In genomic region chr3:33716227-33716626, GRCh38 we compare ENCODE assay signal across 12 cellular contexts. TPM values are rescaled to one million over a fixed set of nuclear protein-coding genes. Genes with fewer than 3 reads are reported as not detected.
A peak's percentile ranks its signal among the peaks of the same experiment; 100 is the strongest.
DNase-seq lines count a peak whose midpoint lies in the region; ATAC-seq and TF ChIP-seq lines count a peak whose summit lies in the region.
"Had no signal": no experiment of that assay in that cellular context is flagged by ENCODE, and none has a peak within 500 bp of the region (broad histone marks: within the 10 kb centered on the region; RNA-seq: fewer than 3 reads in every experiment).

No MANE protein-coding gene starts in this region.

- H2BK120ac ChIP-seq in mesenchymal stem cell (ENCODE audit: low read depth, low read length): no peak overlapping the region

- POLR2A ChIA-PET in activated CD4-positive, alpha-beta memory T cell treated with anti-CD3 and anti-CD28 coated beads, Interleukin-2, amount 10 ng/mL, durations not matched to agents 7 days and 5 days (lab: Charles Lee): interaction anchor here (0.7 kb wide), 1 partner anchor 82 kb away, joined by 3 read pairs; the partner anchor contains the start of gene PDCD6IP

- no peak overlapping the region for H2BK12ac ChIP-seq in mesenchymal stem cell (ENCODE audit: low read length in 2 of 2)

- H3K4ac ChIP-seq in mesenchymal stem cell (ENCODE audit: low read depth in 1 of 2, low read length in 2 of 2): peak overlapping the region in 1 of 2 experiments; percentile 49

- no peak for ATAC-seq in HG02642 (IDR thresholded peaks at IDR 0.05; ENCODE audit: poor library complexity, unreplicated experiment)

- TF ChIP-seq CTCF in AG10803 (conservative IDR thresholded peaks at IDR 0.05; ENCODE audit: low read length) (no peak), cardiac fibroblast (IDR thresholded peaks at IDR 0.05; ENCODE audit: low read depth, low read length) (no peak)

- H3K23ac ChIP-seq in mesenchymal stem cell (ENCODE audit: low read length in 2 of 2): peak overlapping the region in 1 of 2 experiments; percentile 83

- peaks cover 2% of the 10 kb centered on the region for H3K9me3 Mint-ChIP-seq in activated CD4-positive, alpha-beta memory T cell treated with anti-CD3 and anti-CD28 coated beads, Interleukin-2, amount 10 ng/mL, durations not matched to agents 7 days and 5 days
- H3K9me3 Mint-ChIP-seq: dendritic cell treated with granulocyte-macrophage colony-stimulating factor and Interleukin-4, amounts not matched to agents 40 ng/mL and 50 ng/mL, for 4 days had no signal

- CTCF ChIA-PET in activated CD4-positive, alpha-beta memory T cell treated with anti-CD3 and anti-CD28 coated beads, Interleukin-2, amount 10 ng/mL, durations not matched to agents 7 days and 5 days (lab: Charles Lee): interaction anchor here (0.6 to 2.5 kb wide), 7 partner anchors 60 to 585 kb away, joined by 3 to 6 read pairs (median 3); no protein-coding TSS in a partner anchor

- H3K27ac ChIP-seq in HUES6 (ENCODE audit: low read depth, low read length) (no peak overlapping the region), mesenchymal stem cell (ENCODE audit: low read length, poor library complexity, severe bottlenecking) (no peak overlapping the region)

- no peak overlapping the region for H2BK5ac ChIP-seq in mesenchymal stem cell (ENCODE audit: low read depth, low read length, poor library complexity, severe bottlenecking)

- no peaks in the 10 kb centered on the region for H3K27me3 Mint-ChIP-seq in activated CD4-positive, alpha-beta memory T cell treated with anti-CD3 and anti-CD28 coated beads, Interleukin-2, amount 10 ng/mL, durations not matched to agents 7 days and 5 days
- H3K27me3 Mint-ChIP-seq: activated CD4-positive, alpha-beta T cell treated with anti-CD3 and anti-CD28 coated beads, Interleukin-2, amount 10 ng/mL, durations not matched to agents 7 days and 5 days; dendritic cell treated with granulocyte-macrophage colony-stimulating factor and Interleukin-4, amounts not matched to agents 40 ng/mL and 50 ng/mL, for 4 days had no signal

- H3K36me3 Mint-ChIP-seq in activated CD4-positive, alpha-beta memory T cell treated with anti-CD3 and anti-CD28 coated beads, Interleukin-2, amount 10 ng/mL, durations not matched to agents 7 days and 5 days (ENCODE audit: low read depth): peaks cover 5% of the 10 kb centered on the region

- no peak overlapping the region for H2AK5ac ChIP-seq in mesenchymal stem cell (ENCODE audit: low read length, severe bottlenecking)

- H3K18ac ChIP-seq in mesenchymal stem cell (ENCODE audit: low read depth in 1 of 2, low read length in 2 of 2): peak overlapping the region in 1 of 2 experiments; percentile 24

- H2BK15ac ChIP-seq in mesenchymal stem cell (ENCODE audit: low read depth, poor library complexity, severe bottlenecking): no peak overlapping the region

- H3K4me2 ChIP-seq in mesenchymal stem cell (ENCODE audit: low read length, poor library complexity, severe bottlenecking): no peak overlapping the region

- no peak overlapping the region for H4K91ac ChIP-seq in mesenchymal stem cell (ENCODE audit: low read length)

- H4K8ac ChIP-seq in mesenchymal stem cell (ENCODE audit: low read length): no peak overlapping the region

- no peak for DNase-seq in AG10803 (ENCODE audit: low read depth)
- no peak for DNase-seq in cardiac fibroblast (ENCODE audit: low read depth in 2 of 2)
- DNase-seq in mesenchymal stem cell: peak; percentile 10
- DNase-seq in NCI-H345 treated with DMSO at 0.1 percent for 48 hours (lab: John Stamatoyannopoulos, UW; ENCODE audit: unreplicated experiment): no peak
- DNase-seq in Ammon's horn (ENCODE audit: low spot score): no peak
- DNase-seq in activated CD4-positive, alpha-beta memory T cell treated with anti-CD3 and anti-CD28 coated beads, Interleukin-2, amount 10 ng/mL, durations not matched to agents 7 days and 5 days: no peak
- DNase-seq: stimulated activated CD8-positive, alpha-beta memory T cell treated with anti-CD3 and anti-CD28 coated beads, Interleukin-4, amount 100 ng/mL, for 48 hours had no signal

- peak overlapping the region; percentile 86 for H3K4me3 ChIP-seq in AG10803 (ENCODE audit: low read length)
- peak overlapping the region; percentile 78 for H3K4me3 ChIP-seq in HUES6 (ENCODE audit: low read depth, low read length)
- H3K4me3 ChIP-seq in cardiac fibroblast (replicated peaks in 1 of 2; ENCODE audit: low read depth in 2 of 2, low read length in 2 of 2): peak overlapping the region; percentile 84 to 85
- peak overlapping the region in 1 of 2 experiments; percentile 89 for H3K4me3 ChIP-seq in mesenchymal stem cell (ENCODE audit: insufficient read depth in 1 of 2, low read depth in 1 of 2, low read length in 2 of 2)

- peaks cover 14% of the 10 kb centered on the region for H3K4me1 Mint-ChIP-seq in activated CD4-positive, alpha-beta memory T cell treated with anti-CD3 and anti-CD28 coated beads, Interleukin-2, amount 10 ng/mL, durations not matched to agents 7 days and 5 days

- H3K79me1 ChIP-seq in mesenchymal stem cell (replicated peaks; ENCODE audit: low read length, poor library complexity, severe bottlenecking): peaks cover 10% of the 10 kb centered on the region

- H3K27me3 ChIP-seq in HUES6 (ENCODE audit: control insufficient read depth, insufficient read depth, low read length) (no peaks in the 10 kb centered on the region), mesenchymal stem cell (ENCODE audit: control insufficient read depth in 1 of 2, insufficient read depth in 1 of 2, low read length in 2 of 2) (no peaks in the 10 kb centered on the region)

- H3K36me3 ChIP-seq in HUES6 (ENCODE audit: control insufficient read depth, insufficient read depth, low read length): peaks cover 3% of the 10 kb centered on the region; the same call in 1 of the 2 replicates
- H3K36me3 ChIP-seq in mesenchymal stem cell (ENCODE audit: control insufficient read depth in 1 of 2, insufficient read depth in 2 of 2, low read depth in 1 of 2, low read length in 2 of 2): no peaks in the 10 kb centered on the region

- no peak overlapping the region for H3K4me3 Mint-ChIP-seq in activated CD4-positive, alpha-beta memory T cell treated with anti-CD3 and anti-CD28 coated beads, Interleukin-2, amount 10 ng/mL, durations not matched to agents 7 days and 5 days
- H3K4me3 Mint-ChIP-seq: neural crest cell had no signal

- H3K9ac ChIP-seq in HUES6 (ENCODE audit: low read length): no peak overlapping the region
- H3K9ac ChIP-seq in mesenchymal stem cell (ENCODE audit: low read length): peak overlapping the region; percentile 94

- H3K27ac Mint-ChIP-seq in activated CD4-positive, alpha-beta memory T cell treated with anti-CD3 and anti-CD28 coated beads, Interleukin-2, amount 10 ng/mL, durations not matched to agents 7 days and 5 days: no peak overlapping the region
- H3K27ac Mint-ChIP-seq: dendritic cell treated with granulocyte-macrophage colony-stimulating factor and Interleukin-4, amounts not matched to agents 40 ng/mL and 50 ng/mL, for 4 days had no signal

- no peak overlapping the region for H3K14ac ChIP-seq in mesenchymal stem cell (ENCODE audit: low read length in 2 of 2)

- peaks cover 7% of the 10 kb centered on the region; the same call in 1 of the 2 replicates for H3K4me1 ChIP-seq in HUES6 (ENCODE audit: control insufficient read depth, insufficient read depth, low read length)
- H3K4me1 ChIP-seq in mesenchymal stem cell (ENCODE audit: control insufficient read depth, insufficient read depth, low read depth, low read length): no peaks in the 10 kb centered on the region

- no peak overlapping the region for H2AFZ ChIP-seq in mesenchymal stem cell (ENCODE audit: low read depth, low read length)

- H3K9me3 ChIP-seq in HUES6 (ENCODE audit: control insufficient read depth, insufficient read depth, low read depth, low read length) (no peaks in the 10 kb centered on the region), mesenchymal stem cell (ENCODE audit: control insufficient read depth, low read length) (no peaks in the 10 kb centered on the region)

- WGBS in mesenchymal stem cell: 75% methylated on average over 5 of the region's 7 CpGs

RNA-seq across cellular contexts. Expression of gene CLASP2, which starts 1.8 kb away (rescaled TPM):
- 16.6 TPM for polyA plus RNA-seq in mesenchymal stem cell (2013, experiment 1 of 2)
- 17.4 TPM for polyA plus RNA-seq in mesenchymal stem cell (2013, experiment 2 of 2)
- total RNA-seq in activated CD4-positive, alpha-beta memory T cell treated with anti-CD3 and anti-CD28 coated beads, Interleukin-2, amount 10 ng/mL, durations not matched to agents 7 days and 5 days: 10 to 100 TPM; 40.6 to 43.0 TPM
